ENCODE assay signal across 18 cellular contexts in the genomic region with DNA sequence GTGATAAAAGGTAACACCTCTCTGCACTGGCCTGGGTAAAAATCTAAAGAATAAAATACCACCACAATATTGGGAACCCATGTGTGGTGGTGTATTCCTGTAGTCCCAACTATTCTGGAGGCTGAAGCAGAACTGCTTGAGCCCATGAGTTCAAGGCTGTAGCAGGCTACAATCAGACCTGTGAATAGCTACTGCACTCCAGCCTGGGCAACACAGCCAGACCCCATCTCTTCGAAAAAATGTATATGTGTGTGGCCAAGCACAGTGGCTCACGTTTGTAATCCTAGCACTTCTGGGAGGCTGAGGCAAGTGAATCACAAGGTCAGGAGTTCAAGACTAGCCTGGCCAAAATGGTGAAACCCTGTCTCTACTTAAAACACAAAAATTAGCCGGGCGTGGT. TPM values are rescaled to one million over a fixed set of nuclear protein-coding genes. Genes with fewer than 3 reads are reported as not detected.
DNase-seq lines count a peak whose midpoint lies in the region; ATAC-seq, FAIRE-seq and TF ChIP-seq lines count a peak whose summit lies in the region.
"Had no signal": no experiment of that assay in that cellular context is flagged by ENCODE, and none has a peak within 500 bp of the region (broad histone marks: within the 10 kb centered on the region; RNA-seq: fewer than 3 reads in every experiment).

No MANE protein-coding gene starts in this region.

- no peak for TF ChIP-seq EP300 in K562 (IDR thresholded peaks at IDR 0.05; ENCODE audit: low read length)
- no peak for TF ChIP-seq EP300 in ovary (IDR thresholded peaks at IDR 0.05)

- H3K27ac ChIP-seq in HEK293 (ENCODE audit: extremely low read depth, low read depth, low read length), result no peak overlapping the region
- H3K27ac ChIP-seq in K562 (ENCODE audit: extremely low read depth, low read depth, low read length), result no peak overlapping the region
- no peak overlapping the region for H3K27ac ChIP-seq in ovary
- H3K27ac ChIP-seq in SJCRH30, result no peak overlapping the region
- H3K27ac ChIP-seq: A549; BLaER1 treated with 17β-estradiol and CSF1 and Interleukin-3, amounts not matched to agents 10 nM and 100 nM; hepatocyte; tibial artery had no signal

- no peaks in the 10 kb centered on the region for H3K9me1 ChIP-seq in K562 (ENCODE audit: control insufficient read depth, insufficient read depth, low read length)

- FAIRE-seq in K562 (lab: Jason Lieb, UNC), result no peak
- FAIRE-seq: A549 had no signal

- TF ChIP-seq CTCF in HEK293 (tag by site-specific recombination; IDR thresholded peaks at IDR 0.05) (no peak), K562 (IDR thresholded peaks at IDR 0.05 in 2 of 3, conservative IDR thresholded peaks at IDR 0.05 in 1 of 3; ENCODE audit: insufficient read depth in 2 of 3, low read depth in 1 of 3, low read length in 3 of 3) (no peak), nephron progenitor cell (IDR thresholded peaks at IDR 0.05) (no peak), ovary (IDR thresholded peaks at IDR 0.05) (no peak)

- intact Hi-C loops in K562 (cut with micrococcal nuclease), result loop anchor here (10.0 kb wide), 1 partner anchor 1071 kb away; the partner anchor contains the start of gene SLC25A38
- intact Hi-C loops in ovary (cut with DNase I), result loop anchor here in 3 of 4 donors (5.0 to 10.0 kb wide), 3 partner anchors 131 to 148 kb away; partner anchors contain the start of gene EIF1B (in 1 of the 3)

- peaks cover 42% of the 10 kb centered on the region for H3K79me2 ChIP-seq in K562 (ENCODE audit: control insufficient read depth, insufficient read depth, low read length)

- no peak overlapping the region for H3K4me2 ChIP-seq in K562 (ENCODE audit: insufficient read depth, low read length)
- H3K4me2 ChIP-seq: A549, hepatocyte had no signal

- H3K4me3 ChIP-seq in HEK293 (ENCODE audit: low read depth, low read length), result no peak overlapping the region
- no peak overlapping the region for H3K4me3 ChIP-seq in K562
- no peak overlapping the region for H3K4me3 ChIP-seq in ovary
- H3K4me3 ChIP-seq in SJCRH30, result no peak overlapping the region
- H3K4me3 ChIP-seq: A549, hepatocyte, lung, tibial artery had no signal

- H3K9ac ChIP-seq in K562 (ENCODE audit: insufficient read depth in 1 of 2, low read depth in 2 of 2, low read length in 2 of 2), result no peak overlapping the region
- H3K9ac ChIP-seq: BLaER1 treated with 17β-estradiol and CSF1 and Interleukin-3, amounts not matched to agents 10 nM and 100 nM had no signal

- H4K20me1 ChIP-seq in K562 (replicated peaks; ENCODE audit: control insufficient read depth, insufficient read depth, low read length), result no peaks in the 10 kb centered on the region; the same call in 1 of the 2 replicates

- no peak for DNase-seq in activated CD4-positive, alpha-beta T cell treated with anti-CD3 and anti-CD28 coated beads, Interleukin-2, amount 10 ng/mL, durations not matched to agents 7 days and 5 days
- DNase-seq in activated CD4-positive, alpha-beta T cell treated with anti-CD3 and anti-CD28 coated beads for 48 hours, result no peak
- no peak for DNase-seq in K562 (ENCODE audit: extremely low read depth in 1 of 4, low spot score in 3 of 4)
- DNase-seq in nephron progenitor cell, result no peak
- no peak for DNase-seq in DMS114 treated with DMSO at 0.1 percent for 48 hours (lab: John Stamatoyannopoulos, UW; ENCODE audit: unreplicated experiment)
- no peak for DNase-seq in ovary
- DNase-seq in SJCRH30, result no peak
- DNase-seq: anterior cingulate cortex, islet precursor cell, NCI-H526, SHP77 treated with DMSO at 0.1 percent for 48 hours, tibial artery had no signal

- 82% methylated on average over 4 of the region's 4 CpGs for WGBS in K562 (ENCODE audit: insufficient coverage, low coverage, missing lambda C conversion rate)
- 83 to 94% (median 87%) methylated on average over 4 of the region's 4 CpGs for WGBS in ovary, 3 donors

- POLR2A ChIA-PET in activated CD4-positive, alpha-beta T cell treated with anti-CD3 and anti-CD28 coated beads, Interleukin-2, amount 10 ng/mL, durations not matched to agents 7 days and 5 days (lab: Charles Lee), result no interaction called here
- POLR2A ChIA-PET in HEK293 (lab: Yijun Ruan, JAX), result no interaction called here
- POLR2A ChIA-PET in K562 (lab: Yijun Ruan, JAX), result interaction anchor here (0.6 to 4.4 kb wide), 4 partner anchors 9 to 133 kb away, joined by 3 to 37 read pairs (median 4); no protein-coding TSS in a partner anchor

- H2AFZ ChIP-seq in K562 (ENCODE audit: low read depth, low read length), result no peak overlapping the region
- H2AFZ ChIP-seq: hepatocyte had no signal

- H3K4me1 Mint-ChIP-seq in activated CD4-positive, alpha-beta T cell treated with anti-CD3 and anti-CD28 coated beads, Interleukin-2, amount 10 ng/mL, durations not matched to agents 7 days and 5 days, result peaks cover 63% of the 10 kb centered on the region
- peaks cover 56% of the 10 kb centered on the region for H3K4me1 Mint-ChIP-seq in nephron progenitor cell

- H3K27me3 ChIP-seq in K562 (ENCODE audit: control insufficient read depth in 2 of 2, insufficient read depth in 2 of 2, low read length in 2 of 2) (no peaks in the 10 kb centered on the region), ovary (no peaks in the 10 kb centered on the region), SJCRH30 (no peaks in the 10 kb centered on the region)
- H3K27me3 ChIP-seq: BLaER1 treated with 17β-estradiol and CSF1 and Interleukin-3, amounts not matched to agents 10 nM and 100 nM; hepatocyte; tibial artery had no signal

- peak overlapping the region; percentile 83 for H3K4me3 Mint-ChIP-seq in activated CD4-positive, alpha-beta T cell treated with anti-CD3 and anti-CD28 coated beads, Interleukin-2, amount 10 ng/mL, durations not matched to agents 7 days and 5 days
- peak overlapping the region; percentile 94 for H3K4me3 Mint-ChIP-seq in nephron progenitor cell

- no peak for TF ChIP-seq POLR2A in K562 (conservative IDR thresholded peaks at IDR 0.05)
- TF ChIP-seq POLR2A in ovary (IDR thresholded peaks at IDR 0.05), result no peak

- no peak overlapping the region for H3K27ac Mint-ChIP-seq in activated CD4-positive, alpha-beta T cell treated with anti-CD3 and anti-CD28 coated beads, Interleukin-2, amount 10 ng/mL, durations not matched to agents 7 days and 5 days
- H3K27ac Mint-ChIP-seq in nephron progenitor cell, result no peak overlapping the region

- no peaks in the 10 kb centered on the region for H3K27me3 Mint-ChIP-seq in activated CD4-positive, alpha-beta T cell treated with anti-CD3 and anti-CD28 coated beads, Interleukin-2, amount 10 ng/mL, durations not matched to agents 7 days and 5 days
- peaks cover 10% of the 10 kb centered on the region for H3K27me3 Mint-ChIP-seq in nephron progenitor cell (ENCODE audit: low read depth, poor library complexity)

- TF ChIP-seq RAD21 in K562 (CRISPR knock-in tag; conservative IDR thresholded peaks at IDR 0.05 in 1 of 2, IDR thresholded peaks at IDR 0.05 in 1 of 2), result no peak

- in situ Hi-C loops in K562 (cut with MboI), result loop anchor here (25.0 kb wide), 1 partner anchor 1043 kb away; the partner anchor contains the start of gene RPSA

- CTCF ChIA-PET in activated CD4-positive, alpha-beta T cell treated with anti-CD3 and anti-CD28 coated beads, Interleukin-2, amount 10 ng/mL, durations not matched to agents 7 days and 5 days (lab: Charles Lee), result no interaction called here
- CTCF ChIA-PET in HEK293 (lab: Yijun Ruan, JAX) (no interaction called here), K562 (lab: Yijun Ruan, JAX; ENCODE audit: low intra/inter-chr PET ratio) (no interaction called here)

- peaks cover 26% of the 10 kb centered on the region for H3K36me3 Mint-ChIP-seq in activated CD4-positive, alpha-beta T cell treated with anti-CD3 and anti-CD28 coated beads, Interleukin-2, amount 10 ng/mL, durations not matched to agents 7 days and 5 days (ENCODE audit: low read depth)
- H3K36me3 Mint-ChIP-seq in nephron progenitor cell (ENCODE audit: low read depth), result peaks cover 22% of the 10 kb centered on the region

- H3K4me1 ChIP-seq in HEK293 (ENCODE audit: control insufficient read depth, insufficient read depth, low read length) (no peaks in the 10 kb centered on the region), K562 (replicated peaks in 1 of 2; ENCODE audit: control insufficient read depth in 2 of 2, insufficient read depth in 2 of 2, low read length in 2 of 2) (peaks cover 17 to 32% of the 10 kb centered on the region in 2 experiments), ovary (ENCODE audit: insufficient read depth) (peaks cover 9% of the 10 kb centered on the region), SJCRH30 (peaks cover 5% of the 10 kb centered on the region; the same call in 1 of the 2 replicates)

- H3K9me3 Mint-ChIP-seq in activated CD4-positive, alpha-beta T cell treated with anti-CD3 and anti-CD28 coated beads, Interleukin-2, amount 10 ng/mL, durations not matched to agents 7 days and 5 days, result no peaks in the 10 kb centered on the region
- no peaks in the 10 kb centered on the region for H3K9me3 Mint-ChIP-seq in nephron progenitor cell

- BruUV-seq in K562 (replicated peaks; lab: Mats Ljungman, UMichigan), result no TSS peak

- ATAC-seq in K562, result no peak
- ATAC-seq: A549; activated CD4-positive, CD25-positive, alpha-beta regulatory T cell treated with anti-CD3 and anti-CD28 coated beads, Interleukin-2, amount 50 U/mL, for 24 hours had no signal

- no peaks in the 10 kb centered on the region for H3K9me3 ChIP-seq in HEK293 (ENCODE audit: control insufficient read depth, insufficient read depth, low read depth, low read length)
- no peaks in the 10 kb centered on the region for H3K9me3 ChIP-seq in K562 (replicated peaks; ENCODE audit: control insufficient read depth, insufficient read depth, low read depth, low read length)
- H3K9me3 ChIP-seq in ovary, result no peaks in the 10 kb centered on the region
- no peaks in the 10 kb centered on the region for H3K9me3 ChIP-seq in SJCRH30 (replicated peaks)
- H3K9me3 ChIP-seq: A549; BLaER1 treated with 17β-estradiol and CSF1 and Interleukin-3, amounts not matched to agents 10 nM and 100 nM; tibial artery had no signal

- H3K36me3 ChIP-seq in HEK293 (ENCODE audit: control insufficient read depth in 2 of 2, insufficient read depth in 1 of 2, low read length in 2 of 2) (peaks cover 14 to 30% of the 10 kb centered on the region in 2 experiments; a peak in 2 of 3 replicates), K562 (ENCODE audit: control insufficient read depth, insufficient read depth, low read length) (peaks cover 28% of the 10 kb centered on the region), ovary (no peaks in the 10 kb centered on the region), SJCRH30 (peaks cover 24% of the 10 kb centered on the region)

RNA-seq across cellular contexts. Expression of gene RPL14, which starts 1.8 kb away (rescaled TPM):
- total RNA-seq in activated CD4-positive, alpha-beta T cell treated with anti-CD3 and anti-CD28 coated beads, Interleukin-2, amount 10 ng/mL, durations not matched to agents 7 days and 5 days, result 1,000 to 10,000 TPM; 2,359 to 2,726 TPM
- total RNA-seq in K562 (2011; cell fraction: chromatin; rRNA removed; ENCODE audit: low replicate concordance), result 226 and 269 TPM in 2 replicates
- 253 and 260 TPM in 2 replicates for total RNA-seq in K562 (2011; cell fraction: nucleolus; rRNA removed)
- 327 and 490 TPM in 2 replicates for total RNA-seq in K562 (2011; cell fraction: nucleoplasm; rRNA removed)
- 1,465 and 1,933 TPM in 2 replicates for total RNA-seq in K562 (2014; rRNA removed)
- total RNA-seq in K562 (2014; rRNA removed; fragmentation: Illumina TruSeq; extraction: Trizol), result 2,197 and 2,292 TPM in 2 replicates
- total RNA-seq in K562 (2015; rRNA removed; fragmentation: Illumina TruSeq; extraction: Trizol), result 1,893 and 1,905 TPM in 2 replicates
- 4,499 and 4,649 TPM in 2 replicates for total RNA-seq in K562 (2021)
- polyA plus RNA-seq in K562 (2011; rRNA removed), result 851 and 1,014 TPM in 2 replicates
- polyA plus RNA-seq in K562 (2011; cell fraction: cytosol; rRNA removed), result 509 and 510 TPM in 2 replicates
- polyA plus RNA-seq in K562 (2011; cell fraction: nucleus; rRNA removed), result 509 and 670 TPM in 2 replicates
- polyA plus RNA-seq in K562 (2012), result 2,787 and 4,013 TPM in 2 replicates
- polyA plus RNA-seq in K562 (2014; fragmentation: Illumina TruSeq; extraction: Trizol), result 2,310 and 2,431 TPM in 2 replicates
- 1,000 to 10,000 TPM; 2,133 to 2,823 TPM for polyA plus RNA-seq in K562 (2014; fragmentation: Nextera tagmentation; extraction: Ambion mirVana)
- 1,463 and 1,670 TPM in 2 replicates for polyA plus RNA-seq in K562 (2014; rRNA removed)
- polyA minus RNA-seq in K562 (2011; rRNA and poly(A)+ RNA removed), result 631 and 740 TPM in 2 replicates
- polyA minus RNA-seq in K562 (2011; cell fraction: cytosol; rRNA and poly(A)+ RNA removed), result 1,561 and 2,057 TPM in 2 replicates
- polyA minus RNA-seq in K562 (2011; cell fraction: nucleus; rRNA and poly(A)+ RNA removed), result 129 and 304 TPM in 2 replicates
- 1,000 to 10,000 TPM in 5 of 7 donors, 100 to 1,000 TPM in 2; 668 to 4,413 (median 2,836) TPM for total RNA-seq in ovary
- 1,000 to 10,000 TPM; 1,943 to 2,259 TPM for polyA plus RNA-seq in ovary
- 838 and 968 TPM in 2 replicates for total RNA-seq in SJCRH30 (2014; rRNA removed; shearing (Covaris generic))

RNA-seq across cellular contexts. Expression of gene ZNF619, which starts 21.6 kb away (rescaled TPM):
- 1 to 10 TPM; 9.5 to 9.8 TPM for total RNA-seq in activated CD4-positive, alpha-beta T cell treated with anti-CD3 and anti-CD28 coated beads, Interleukin-2, amount 10 ng/mL, durations not matched to agents 7 days and 5 days
- total RNA-seq in K562 (2011; cell fraction: chromatin; rRNA removed; ENCODE audit: low replicate concordance), result 14.4 and 24.4 TPM in 2 replicates
- 10.2 and 11.8 TPM in 2 replicates for total RNA-seq in K562 (2011; cell fraction: nucleolus; rRNA removed)
- 13.6 and 14.7 TPM in 2 replicates for total RNA-seq in K562 (2011; cell fraction: nucleoplasm; rRNA removed)
- total RNA-seq in K562 (2014; rRNA removed), result 4.7 and 5.0 TPM in 2 replicates
- total RNA-seq in K562 (2014; rRNA removed; fragmentation: Illumina TruSeq; extraction: Trizol), result 6.3 and 6.4 TPM in 2 replicates
- total RNA-seq in K562 (2015; rRNA removed; fragmentation: Illumina TruSeq; extraction: Trizol), result 6.7 and 7.8 TPM in 2 replicates
- 8.8 and 10.5 TPM in 2 replicates for total RNA-seq in K562 (2021)
- polyA plus RNA-seq in K562 (2011; rRNA removed), result 7.3 and 9.1 TPM in 2 replicates
- polyA plus RNA-seq in K562 (2011; cell fraction: cytosol; rRNA removed), result 4.3 and 5.1 TPM in 2 replicates
- polyA plus RNA-seq in K562 (2011; cell fraction: nucleus; rRNA removed), result 7.1 and 7.3 TPM in 2 replicates
- 3.4 and 3.6 TPM in 2 replicates for polyA plus RNA-seq in K562 (2012)
- 7.3 and 7.4 TPM in 2 replicates for polyA plus RNA-seq in K562 (2014; fragmentation: Illumina TruSeq; extraction: Trizol)
- polyA plus RNA-seq in K562 (2014; fragmentation: Nextera tagmentation; extraction: Ambion mirVana), result 1 to 10 TPM; 1.3 to 1.5 TPM
- polyA plus RNA-seq in K562 (2014; rRNA removed), result 6.0 and 6.2 TPM in 2 replicates
- 18.5 and 22.4 TPM in 2 replicates for polyA minus RNA-seq in K562 (2011; rRNA and poly(A)+ RNA removed)
- polyA minus RNA-seq in K562 (2011; cell fraction: cytosol; rRNA and poly(A)+ RNA removed), result 6.6 and 7.8 TPM in 2 replicates
- 5.7 and 10.4 TPM in 2 replicates for polyA minus RNA-seq in K562 (2011; cell fraction: nucleus; rRNA and poly(A)+ RNA removed)
- total RNA-seq in ovary, result 1 to 10 TPM; 2.1 to 9.3 (median 6.5) TPM
- polyA plus RNA-seq in ovary, result 1 to 10 TPM; 2.3 to 9.2 TPM
- 2.1 and 3.4 TPM in 2 replicates for total RNA-seq in SJCRH30 (2014; rRNA removed; shearing (Covaris generic))

RNA-seq across cellular contexts. Expression of gene ZNF620, which starts 50.5 kb away (rescaled TPM):
- total RNA-seq in activated CD4-positive, alpha-beta T cell treated with anti-CD3 and anti-CD28 coated beads, Interleukin-2, amount 10 ng/mL, durations not matched to agents 7 days and 5 days, result 1 to 10 TPM; 5.5 to 5.6 TPM
- total RNA-seq in K562 (2011; cell fraction: chromatin; rRNA removed; ENCODE audit: low replicate concordance), result 3.6 and 8.5 TPM in 2 replicates
- 3.2 and 3.3 TPM in 2 replicates for total RNA-seq in K562 (2011; cell fraction: nucleolus; rRNA removed)
- 3.8 and 4.7 TPM in 2 replicates for total RNA-seq in K562 (2011; cell fraction: nucleoplasm; rRNA removed)
- 2.9 and 3.4 TPM in 2 replicates for total RNA-seq in K562 (2014; rRNA removed)
- 4.9 and 5.5 TPM in 2 replicates for total RNA-seq in K562 (2014; rRNA removed; fragmentation: Illumina TruSeq; extraction: Trizol)
- 4.5 and 4.9 TPM in 2 replicates for total RNA-seq in K562 (2015; rRNA removed; fragmentation: Illumina TruSeq; extraction: Trizol)
- total RNA-seq in K562 (2021), result 3.3 and 5.7 TPM in 2 replicates
- 1.5 and 2.2 TPM in 2 replicates for polyA plus RNA-seq in K562 (2011; rRNA removed)
- 0.64 and 1.3 TPM in 2 replicates for polyA plus RNA-seq in K562 (2011; cell fraction: cytosol; rRNA removed)
- 0.94 and 1.5 TPM in 2 replicates for polyA plus RNA-seq in K562 (2011; cell fraction: nucleus; rRNA removed)
- 2.4 and 3.0 TPM in 2 replicates for polyA plus RNA-seq in K562 (2012)
- polyA plus RNA-seq in K562 (2014; fragmentation: Illumina TruSeq; extraction: Trizol), result 3.0 and 3.4 TPM in 2 replicates
- polyA plus RNA-seq in K562 (2014; fragmentation: Nextera tagmentation; extraction: Ambion mirVana), result 1 to 10 TPM; 1.2 to 3.7 TPM
- 2.3 and 3.6 TPM in 2 replicates for polyA plus RNA-seq in K562 (2014; rRNA removed)
- 2.8 and 4.8 TPM in 2 replicates for polyA minus RNA-seq in K562 (2011; rRNA and poly(A)+ RNA removed)
- polyA minus RNA-seq in K562 (2011; cell fraction: cytosol; rRNA and poly(A)+ RNA removed), result 2.2 TPM in 1 of 2 replicates, not detected in the other
- 1.1 and 1.2 TPM in 2 replicates for polyA minus RNA-seq in K562 (2011; cell fraction: nucleus; rRNA and poly(A)+ RNA removed)
- 1 to 10 TPM; 1.4 to 4.2 (median 3.8) TPM for total RNA-seq in ovary
- 1 to 10 TPM; 2.0 to 3.1 TPM for polyA plus RNA-seq in ovary
- total RNA-seq in SJCRH30 (2014; rRNA removed; shearing (Covaris generic)), result 4.6 and 6.1 TPM in 2 replicates
